Comparison of ENCODE assay signal across 22 cellular contexts in genomic region chr3:124461838-124462632, GRCh38.
A peak's percentile ranks its signal among the peaks of the same experiment; 100 is the strongest.
DNase-seq lines count a peak whose midpoint lies in the region; ATAC-seq, FAIRE-seq and TF ChIP-seq lines count a peak whose summit lies in the region.
"Had no signal": no experiment of that assay in that cellular context is flagged by ENCODE, and none has a peak within 500 bp of the region (broad histone marks: within the 10 kb centered on the region; RNA-seq: fewer than 3 reads in every experiment).

No MANE protein-coding gene starts in this region.

- ATAC-seq in HepG2 = no peak
- no peak for ATAC-seq in thoracic aorta (ENCODE audit: insufficient number of reproducible peaks, low FRiP score, low read depth)
- no peak for ATAC-seq in GM21423 (IDR thresholded peaks at IDR 0.05; ENCODE audit: unreplicated experiment)
- ATAC-seq: HCT116, Panc1 had no signal

- H3K4me2 ChIP-seq in HepG2 (ENCODE audit: low read depth, low read length) = no peak overlapping the region
- H3K4me2 ChIP-seq in SK-N-SH = no peak overlapping the region
- H3K4me2 ChIP-seq: BLaER1 had no signal

- no peak overlapping the region for H2AFZ ChIP-seq in HepG2 (ENCODE audit: low read length)
- H2AFZ ChIP-seq in SK-N-SH (ENCODE audit: low read depth) = no peak overlapping the region

- H3K27ac ChIP-seq in colonic mucosa (no peak overlapping the region), HepG2 (ENCODE audit: extremely low read length, insufficient read depth, low read length) (no peak overlapping the region), thoracic aorta (peak overlapping the region; percentile 4 to 35), SK-N-SH (ENCODE audit: low read depth in 2 of 2, low read length in 1 of 2) (no peak overlapping the region)
- H3K27ac ChIP-seq: BLaER1, RWPE1 had no signal

- TF ChIP-seq CTCF in colonic mucosa (IDR thresholded peaks at IDR 0.05) (no peak), HepG2 (CRISPR knock-in tag; IDR thresholded peaks at IDR 0.05) (no peak), thoracic aorta (IDR thresholded peaks at IDR 0.05) (no peak), SK-N-SH (IDR thresholded peaks at IDR 0.05) (no peak)

- H3K4me1 ChIP-seq in colonic mucosa (no peaks in the 10 kb centered on the region), HepG2 (ENCODE audit: insufficient read depth, low read length) (no peaks in the 10 kb centered on the region), thoracic aorta (ENCODE audit: control insufficient read depth in 1 of 2, low read depth in 2 of 2) (peaks cover 14 to 16% of the 10 kb centered on the region in 2 donors), SK-N-SH (ENCODE audit: control insufficient read depth in 1 of 2, insufficient read depth in 2 of 2, low read depth in 1 of 2, low read length in 1 of 2) (peaks cover 0 to 3% of the 10 kb centered on the region in 2 experiments; a peak in 1 of 4 replicates)
- H3K4me1 ChIP-seq: BLaER1 had no signal

- TF ChIP-seq EP300 in HepG2 (IDR thresholded peaks at IDR 0.05; ENCODE audit: low read depth in 2 of 2, low read length in 2 of 2) (no peak), HepG2 (CRISPR knock-in tag; IDR thresholded peaks at IDR 0.05; ENCODE audit: borderline replicate concordance) (no peak), SK-N-SH (IDR thresholded peaks at IDR 0.05; ENCODE audit: borderline replicate concordance in 1 of 2, low read depth in 1 of 2, low read length in 1 of 2) (no peak)

- no TSS peak for BruUV-seq in HepG2 (replicated peaks; lab: Mats Ljungman, UMichigan)

- POLR2A ChIA-PET in HepG2 (lab: Yijun Ruan, JAX) (no interaction called here), SK-N-SH (lab: Yijun Ruan, JAX) (no interaction called here)

- no peak overlapping the region for H3K9ac ChIP-seq in colonic mucosa (ENCODE audit: low read depth in 2 of 2, low read length in 2 of 2)
- H3K9ac ChIP-seq in HepG2 (ENCODE audit: insufficient read depth, low read depth, low read length) = no peak overlapping the region
- no peak overlapping the region for H3K9ac ChIP-seq in SK-N-SH
- H3K9ac ChIP-seq: BLaER1 had no signal

- H3K9me3 ChIP-seq in colonic mucosa = no peaks in the 10 kb centered on the region
- no peaks in the 10 kb centered on the region for H3K9me3 ChIP-seq in HepG2 (ENCODE audit: low read length)
- H3K9me3 ChIP-seq in thoracic aorta = no peaks in the 10 kb centered on the region
- no peaks in the 10 kb centered on the region for H3K9me3 ChIP-seq in SK-N-SH
- H3K9me3 ChIP-seq: BLaER1 had no signal

- H3K4me3 ChIP-seq in colonic mucosa (no peak overlapping the region), HepG2 (replicated peaks in 1 of 3; ENCODE audit: insufficient read depth in 1 of 3, low read depth in 2 of 3, low read length in 3 of 3) (no peak overlapping the region), thoracic aorta (no peak overlapping the region), SK-N-SH (ENCODE audit: low read depth in 2 of 2, low read length in 1 of 2) (no peak overlapping the region)
- H3K4me3 ChIP-seq: BLaER1 had no signal

- DNase-seq in NCI-H82 (lab: John Stamatoyannopoulos, UW) = peak; percentile 67
- DNase-seq in colonic mucosa = peak; percentile 23
- no peak for DNase-seq in HepG2 (ENCODE audit: low spot score)
- DNase-seq in thoracic aorta (ENCODE audit: low spot score) = no peak
- no peak for DNase-seq in putamen (ENCODE audit: low spot score)
- DNase-seq in SK-N-SH = no peak
- DNase-seq: CD4-positive, CD25-positive, alpha-beta regulatory T cell; Karpas-422; NCI-H1092 treated with DMSO at 0.1 percent for 48 hours; NCI-H1436; NCI-H187; NCI-H2081 treated with DMSO at 0.1 percent for 48 hours; NCI-H2171 treated with DMSO at 0.1 percent for 48 hours; NCI-H526; SHP77 had no signal

- no peaks in the 10 kb centered on the region for H3K9me2 ChIP-seq in SK-N-SH

- CTCF ChIA-PET in HepG2 (lab: Yijun Ruan, JAX; ENCODE audit: low intra/inter-chr PET ratio, low total read pairs) = no interaction called here
- CTCF ChIA-PET in SK-N-SH (lab: Yijun Ruan, JAX) = interaction anchor here (2.5 kb wide), 1 partner anchor 111 kb away, joined by 8 read pairs; no protein-coding TSS in a partner anchor

- TF ChIP-seq POLR2A in HepG2 (IDR thresholded peaks at IDR 0.05; ENCODE audit: insufficient read depth in 1 of 2, low read depth in 2 of 2, low read length in 2 of 2) = no peak

- intact Hi-C loops in colonic mucosa (cut with DNase I) = loop anchor here (10.0 kb wide), 1 partner anchor 437 kb away; no protein-coding TSS in a partner anchor
- intact Hi-C loops in HepG2 (cut with micrococcal nuclease; ENCODE audit: unreplicated experiment) = no loop called here

- WGBS in HepG2 (ENCODE audit: low lambda C conversion rate) = 26% methylated on average over 4 of the region's 4 CpGs
- 81% methylated on average over 4 of the region's 4 CpGs for WGBS in SK-N-SH (ENCODE audit: low lambda C conversion rate)

- H3K27me3 ChIP-seq in colonic mucosa = no peaks in the 10 kb centered on the region
- peaks cover 0 to 2% of the 10 kb centered on the region in 2 experiments; a peak in 2 of 5 replicates for H3K27me3 ChIP-seq in HepG2 (ENCODE audit: control insufficient read depth in 1 of 2, insufficient read depth in 2 of 2, low read length in 2 of 2)
- no peaks in the 10 kb centered on the region for H3K27me3 ChIP-seq in thoracic aorta (replicated peaks; ENCODE audit: insufficient read depth)
- no peaks in the 10 kb centered on the region for H3K27me3 ChIP-seq in SK-N-SH (ENCODE audit: insufficient read depth)
- H3K27me3 ChIP-seq: BLaER1 had no signal

- TF ChIP-seq RAD21 in HepG2 (CRISPR knock-in tag; IDR thresholded peaks at IDR 0.05) (no peak), SK-N-SH (IDR thresholded peaks at IDR 0.05; ENCODE audit: low read length) (no peak)

- no peak for FAIRE-seq in HepG2 (lab: Jason Lieb, UNC)
- FAIRE-seq: A204.1, G401.6 had no signal

- H4K20me1 ChIP-seq in HepG2 (ENCODE audit: insufficient read depth, low read length) = no peaks in the 10 kb centered on the region
- no peaks in the 10 kb centered on the region for H4K20me1 ChIP-seq in SK-N-SH (ENCODE audit: insufficient read depth)
- H4K20me1 ChIP-seq: BLaER1 had no signal

- no peaks in the 10 kb centered on the region for H3K79me2 ChIP-seq in HepG2 (ENCODE audit: insufficient read depth, low read length)
- no peaks in the 10 kb centered on the region for H3K79me2 ChIP-seq in SK-N-SH (ENCODE audit: insufficient read depth)

- in situ Hi-C loops in HepG2 (cut with HindIII; ENCODE audit: extremely low pct_ligation_motif_present, low pct_unique_long_range_greater_than_20kb) = no loop called here

- H3K36me3 ChIP-seq in colonic mucosa (no peaks in the 10 kb centered on the region), HepG2 (replicated peaks in 1 of 2; ENCODE audit: control insufficient read depth in 1 of 2, insufficient read depth in 2 of 2, low read length in 2 of 2) (no peaks in the 10 kb centered on the region), thoracic aorta (peaks cover 28% of the 10 kb centered on the region), SK-N-SH (replicated peaks in 1 of 2; ENCODE audit: control insufficient read depth in 1 of 2, insufficient read depth in 2 of 2, low read length in 1 of 2) (peaks cover 14 to 32% of the 10 kb centered on the region in 2 experiments)

- no peaks in the 10 kb centered on the region for H3F3A ChIP-seq in SK-N-SH (replicated peaks; ENCODE audit: insufficient read depth)

TF ChIP-seq in HepG2, 621 proteins besides CTCF, POLR2A, EP300 and RAD21:
- peak; percentile 27; the same call in 1 of the 2 replicates for TF ChIP-seq CREB1 (IDR thresholded peaks at IDR 0.05)
- no peak for TF ChIP-seq CREB1 (CRISPR knock-in tag; IDR thresholded peaks at IDR 0.05)
- TF ChIP-seq, protein P1, sequence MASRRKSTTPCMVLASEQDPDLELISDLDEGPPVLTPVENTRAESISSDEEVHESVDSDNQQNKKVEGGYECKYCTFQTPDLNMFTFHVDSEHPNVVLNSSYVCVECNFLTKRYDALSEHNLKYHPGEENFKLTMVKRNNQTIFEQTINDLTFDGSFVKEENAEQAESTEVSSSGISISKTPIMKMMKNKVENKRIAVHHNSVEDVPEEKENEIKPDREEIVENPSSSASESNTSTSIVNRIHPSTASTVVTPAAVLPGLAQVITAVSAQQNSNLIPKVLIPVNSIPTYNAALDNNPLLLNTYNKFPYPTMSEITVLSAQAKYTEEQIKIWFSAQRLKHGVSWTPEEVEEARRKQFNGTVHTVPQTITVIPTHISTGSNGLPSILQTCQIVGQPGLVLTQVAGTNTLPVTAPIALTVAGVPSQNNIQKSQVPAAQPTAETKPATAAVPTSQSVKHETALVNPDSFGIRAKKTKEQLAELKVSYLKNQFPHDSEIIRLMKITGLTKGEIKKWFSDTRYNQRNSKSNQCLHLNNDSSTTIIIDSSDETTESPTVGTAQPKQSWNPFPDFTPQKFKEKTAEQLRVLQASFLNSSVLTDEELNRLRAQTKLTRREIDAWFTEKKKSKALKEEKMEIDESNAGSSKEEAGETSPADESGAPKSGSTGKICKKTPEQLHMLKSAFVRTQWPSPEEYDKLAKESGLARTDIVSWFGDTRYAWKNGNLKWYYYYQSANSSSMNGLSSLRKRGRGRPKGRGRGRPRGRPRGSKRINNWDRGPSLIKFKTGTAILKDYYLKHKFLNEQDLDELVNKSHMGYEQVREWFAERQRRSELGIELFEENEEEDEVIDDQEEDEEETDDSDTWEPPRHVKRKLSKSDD (CRISPR knock-in tag; IDR thresholded peaks at IDR 0.05; ENCODE audit: low read depth) = no peak

TF ChIP-seq in SK-N-SH, 30 proteins besides CTCF, POLR2A, EP300 and RAD21 (continues in another document):
- TF ChIP-seq MEF2A (IDR thresholded peaks at IDR 0.05; ENCODE audit: borderline replicate concordance, low read depth) = no peak
- TF ChIP-seq, protein P2, sequence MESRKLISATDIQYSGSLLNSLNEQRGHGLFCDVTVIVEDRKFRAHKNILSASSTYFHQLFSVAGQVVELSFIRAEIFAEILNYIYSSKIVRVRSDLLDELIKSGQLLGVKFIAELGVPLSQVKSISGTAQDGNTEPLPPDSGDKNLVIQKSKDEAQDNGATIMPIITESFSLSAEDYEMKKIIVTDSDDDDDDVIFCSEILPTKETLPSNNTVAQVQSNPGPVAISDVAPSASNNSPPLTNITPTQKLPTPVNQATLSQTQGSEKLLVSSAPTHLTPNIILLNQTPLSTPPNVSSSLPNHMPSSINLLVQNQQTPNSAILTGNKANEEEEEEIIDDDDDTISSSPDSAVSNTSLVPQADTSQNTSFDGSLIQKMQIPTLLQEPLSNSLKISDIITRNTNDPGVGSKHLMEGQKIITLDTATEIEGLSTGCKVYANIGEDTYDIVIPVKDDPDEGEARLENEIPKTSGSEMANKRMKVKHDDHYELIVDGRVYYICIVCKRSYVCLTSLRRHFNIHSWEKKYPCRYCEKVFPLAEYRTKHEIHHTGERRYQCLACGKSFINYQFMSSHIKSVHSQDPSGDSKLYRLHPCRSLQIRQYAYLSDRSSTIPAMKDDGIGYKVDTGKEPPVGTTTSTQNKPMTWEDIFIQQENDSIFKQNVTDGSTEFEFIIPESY (IDR thresholded peaks at IDR 0.05; ENCODE audit: borderline replicate concordance, low read depth) = no peak

Comparison
In these comparisons a context has a peak if more than half of its experiments do, and no peak if none do; other contexts are left out.
1. DNase-seq: peak in NCI-H82 (single experiment) and colonic mucosa (single experiment); none in HepG2 (single experiment), thoracic aorta (single experiment), putamen (single experiment) and SK-N-SH (single experiment).
2. H3K27ac ChIP-seq: peak in thoracic aorta (2 of 2); none in colonic mucosa (single experiment), HepG2 (single experiment) and SK-N-SH (0 of 2).